In the genomic region with DNA sequence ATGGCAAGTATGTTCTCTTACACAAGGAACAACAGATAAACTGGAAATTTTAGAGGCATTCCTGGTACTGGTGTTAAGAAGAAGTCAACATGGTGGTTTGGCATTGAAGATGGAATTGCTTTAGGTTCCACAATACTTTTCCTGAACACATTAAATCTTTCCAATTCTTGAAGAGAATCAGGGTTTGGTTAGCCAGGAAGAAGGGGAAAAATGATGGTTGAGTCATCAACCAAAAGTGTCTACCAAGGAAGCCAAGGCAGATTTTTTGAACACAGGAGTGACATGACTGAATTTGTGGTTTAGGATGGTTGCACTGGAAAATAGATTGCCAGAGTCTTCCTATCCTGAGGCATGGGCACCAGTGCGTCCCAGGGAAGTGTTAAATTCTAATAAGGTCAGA, we compare ENCODE assay signal across 26 cellular contexts.
"Had no signal": no experiment of that assay in that cellular context is flagged by ENCODE, and none has a peak within 500 bp of the region (broad histone marks: within the 10 kb centered on the region; RNA-seq: fewer than 3 reads in every experiment).

No MANE protein-coding gene starts in this region.

- ATAC-seq: activated CD8-positive, alpha-beta memory T cell treated with anti-CD3 and anti-CD28 coated beads, Interleukin-2, amount 10 ng/mL, durations not matched to agents 7 days and 5 days; activated naive CD8-positive, alpha-beta T cell treated with anti-CD3 and anti-CD28 coated beads, Interleukin-2, amount 50 U/mL, for 24 hours; K562 had no signal

- H3K27me3 ChIP-seq: cardiac muscle cell had no signal

- H3K36me3 ChIP-seq: cardiac muscle cell, WERI-Rb-1 had no signal

- H3K4me3 ChIP-seq: cardiac muscle cell, K562 had no signal

- DNase-seq: activated CD4-positive, alpha-beta memory T cell treated with anti-CD3 and anti-CD28 coated beads, Interleukin-2, amount 10 ng/mL, durations not matched to agents 7 days and 5 days; activated CD4-positive, alpha-beta T cell treated with anti-CD3 and anti-CD28 coated beads for 1 hour; activated CD4-positive, alpha-beta T cell treated with anti-CD3 and anti-CD28 coated beads for 48 hours; activated CD4-positive, CD25-positive, alpha-beta regulatory T cell; activated CD8-positive, alpha-beta memory T cell treated with anti-CD3 and anti-CD28 coated beads for 24 hours; activated CD8-positive, alpha-beta memory T cell treated with anti-CD3 and anti-CD28 coated beads, Interleukin-2, amount 10 ng/mL, durations not matched to agents 7 days and 5 days; activated CD8-positive, alpha-beta memory T cell treated with anti-CD3 and anti-CD28 coated beads, Interleukin-2, amount 50 U/mL, for 48 hours; activated effector memory CD4-positive, alpha-beta T cell treated with Interleukin-2 at 50 U/mL for 16 hours; activated naive CD4-positive, alpha-beta T cell treated with anti-CD3 and anti-CD28 coated beads, Interleukin-2, amount 10 ng/mL, durations not matched to agents 7 days and 5 days; activated naive CD8-positive, alpha-beta T cell treated with anti-CD3 and anti-CD28 coated beads, Interleukin-2, amount 50 U/mL, for 24 hours; activated T-cell treated with anti-CD3 and anti-CD28 coated beads, Interleukin-2, amount 50 U/mL, for 48 hours; anterior cingulate cortex; NCI-H1105; NCI-H1417 treated with DMSO at 0.1 percent for 48 hours; NCI-H187 treated with DMSO at 0.1 percent for 48 hours; NCI-H2081 treated with DMSO at 0.1 percent for 48 hours; NCI-H345; NCI-H524 treated with DMSO at 0.1 percent for 48 hours; Right ventricle myocardium superior; SW 1271; T-helper 1 cell; T-helper 2 cell; T-helper 9 cell; WERI-Rb-1 had no signal

- H3K27ac ChIP-seq: cardiac muscle cell, WERI-Rb-1 had no signal
